In genomic region chr1:24704411-24705259, GRCh38 we compare ENCODE assay signal across 8 cellular contexts. TPM values are rescaled to one million over a fixed set of nuclear protein-coding genes. Genes with fewer than 3 reads are reported as not detected.
DNase-seq lines count a peak whose midpoint lies in the region; ATAC-seq and TF ChIP-seq lines count a peak whose summit lies in the region.

No MANE protein-coding gene starts in this region.

- H3K4me1 ChIP-seq in BLaER1, result peaks cover 58% of the 10 kb centered on the region

- H3K27me3 ChIP-seq in BLaER1, result no peaks in the 10 kb centered on the region
- H3K27me3 ChIP-seq in brain microvascular endothelial cell (replicated peaks), result no peaks in the 10 kb centered on the region

- peak overlapping the region; percentile 67 for H3K27ac ChIP-seq in BLaER1
- H3K27ac ChIP-seq in brain microvascular endothelial cell, result peak overlapping the region; percentile 46

- in situ Hi-C loops in brain microvascular endothelial cell (cut with HindIII; ENCODE audit: low pct_ligation_motif_present, low sequenced_read_pairs), result no loop called here

- H3K4me3 ChIP-seq in BLaER1, result 0 out of 2 replicates have a peak overlapping the region, but pooled peaks have one; percentile 44
- no peak overlapping the region for H3K4me3 ChIP-seq in brain microvascular endothelial cell (ENCODE audit: low read depth, low read length)

- peak overlapping the region; percentile 38; the same call in 1 of the 2 replicates for H3K9ac ChIP-seq in BLaER1

- DNase-seq in NCI-H1105 (lab: John Stamatoyannopoulos, UW) (peak; percentile 44), brain microvascular endothelial cell (peak; percentile 54), lung microvascular endothelial cell (ENCODE audit: low read depth in 2 of 2) (peak; percentile 23 to 88), GM20000 (ENCODE audit: low spot score) (no peak), SW 1271 (lab: John Stamatoyannopoulos, UW) (no peak)
- no peak for DNase-seq in activated CD4-positive, alpha-beta T cell treated with anti-CD3 and anti-CD28 coated beads, Interleukin-2, amount 50 U/mL, for 48 hours

- no peak for TF ChIP-seq CTCF in brain microvascular endothelial cell (IDR thresholded peaks at IDR 0.05; ENCODE audit: low read depth, low read length, missing control alignments)
- TF ChIP-seq CTCF in GM20000 (IDR thresholded peaks at IDR 0.05; ENCODE audit: extremely low read depth, missing control alignments), result no peak

- no peak for ATAC-seq in HG03095 (IDR thresholded peaks at IDR 0.05; ENCODE audit: unreplicated experiment)

- H3K4me2 ChIP-seq in BLaER1, result peak overlapping the region; percentile 83

- H3K9me3 ChIP-seq in BLaER1, result no peaks in the 10 kb centered on the region

- no peaks in the 10 kb centered on the region for H4K20me1 ChIP-seq in BLaER1

- H3K36me3 ChIP-seq in BLaER1, result no peaks in the 10 kb centered on the region
- H3K36me3 ChIP-seq in brain microvascular endothelial cell (replicated peaks), result no peaks in the 10 kb centered on the region

RNA-seq across cellular contexts. Expression of gene CLIC4, which starts 40.6 kb away (rescaled TPM):
- total RNA-seq in lung microvascular endothelial cell, result 122 and 151 TPM in 2 replicates

Comparison
In these comparisons a context has a peak if more than half of its experiments do, and no peak if none do; other contexts are left out.
1. DNase-seq: peak in NCI-H1105 (single experiment), brain microvascular endothelial cell (single experiment) and lung microvascular endothelial cell (2 of 2); none in GM20000 (single experiment), activated CD4-positive, alpha-beta T cell treated with anti-CD3 and anti-CD28 coated beads, Interleukin-2, amount 50 U/mL, for 48 hours (0 of 2) and SW 1271 (0 of 2).